8 cellular contexts compared by ENCODE assay signal in genomic region chr10:6269953-6270867, GRCh38.
DNase-seq lines count a peak whose midpoint lies in the region; ATAC-seq and TF ChIP-seq lines count a peak whose summit lies in the region.

No MANE protein-coding gene starts in this region.

- no peak for TF ChIP-seq CTCF in GM12864 (IDR thresholded peaks at IDR 0.05; ENCODE audit: low read depth, low read length, missing control alignments)

- no peak overlapping the region for H3K4me3 ChIP-seq in GM12864 (ENCODE audit: low read depth, low read length)

- DNase-seq in GM12864 (ENCODE audit: low read depth): peak; percentile 62
- DNase-seq in RPMI7951 (ENCODE audit: low read depth): peak; percentile 91
- DNase-seq in amniotic epithelial cell (ENCODE audit: low read depth): peak; percentile 68
- DNase-seq in stimulated activated CD4-positive, alpha-beta T cell treated with anti-CD3 and anti-CD28 coated beads, Interleukin-4, amount 100 ng/mL, for 48 hours (ENCODE audit: low read depth in 2 of 2): peak; percentile 59 to 73
- DNase-seq in hepatic stellate cell (ENCODE audit: low spot score): no peak
- DNase-seq in dermis blood vessel endothelial cell: no peak
- no peak for DNase-seq in SHP77 treated with DMSO at 0.1 percent for 48 hours (lab: John Stamatoyannopoulos, UW)

- ATAC-seq in HG02610 (IDR thresholded peaks at IDR 0.05; ENCODE audit: unreplicated experiment): peak; percentile 67

Comparison
In these comparisons a context has a peak if more than half of its experiments do, and no peak if none do; other contexts are left out.
1. DNase-seq: peak in GM12864 (single experiment), RPMI7951 (single experiment), amniotic epithelial cell (single experiment) and stimulated activated CD4-positive, alpha-beta T cell treated with anti-CD3 and anti-CD28 coated beads, Interleukin-4, amount 100 ng/mL, for 48 hours (2 of 2); none in hepatic stellate cell (single experiment), dermis blood vessel endothelial cell (single experiment) and SHP77 treated with DMSO at 0.1 percent for 48 hours (single experiment).